Comparison of ENCODE assay signal across 1 cellular context in genomic region chr3:53134631-53135232, GRCh38.
TF ChIP-seq lines count a peak whose summit lies in the region.

No MANE protein-coding gene starts in this region.

TF ChIP-seq in GM23338, 12 proteins besides CTCF, POLR2A, EP300 and RAD21 (continued from another document):
- peak; percentile 87 for TF ChIP-seq ZNF462 (CRISPR knock-in tag; IDR thresholded peaks at IDR 0.05)
- TF ChIP-seq, protein P1, sequence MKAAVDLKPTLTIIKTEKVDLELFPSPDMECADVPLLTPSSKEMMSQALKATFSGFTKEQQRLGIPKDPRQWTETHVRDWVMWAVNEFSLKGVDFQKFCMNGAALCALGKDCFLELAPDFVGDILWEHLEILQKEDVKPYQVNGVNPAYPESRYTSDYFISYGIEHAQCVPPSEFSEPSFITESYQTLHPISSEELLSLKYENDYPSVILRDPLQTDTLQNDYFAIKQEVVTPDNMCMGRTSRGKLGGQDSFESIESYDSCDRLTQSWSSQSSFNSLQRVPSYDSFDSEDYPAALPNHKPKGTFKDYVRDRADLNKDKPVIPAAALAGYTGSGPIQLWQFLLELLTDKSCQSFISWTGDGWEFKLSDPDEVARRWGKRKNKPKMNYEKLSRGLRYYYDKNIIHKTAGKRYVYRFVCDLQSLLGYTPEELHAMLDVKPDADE (IDR thresholded peaks at IDR 0.05): no peak
TF ChIP-seq in GM23338: peak in this region for 1.
